ENCODE assay signal across 24 cellular contexts in genomic region chr15:70185251-70185711, GRCh38.
A peak's percentile ranks its signal among the peaks of the same experiment; 100 is the strongest.
DNase-seq lines count a peak whose midpoint lies in the region; ATAC-seq and TF ChIP-seq lines count a peak whose summit lies in the region.
"Had no signal": no experiment of that assay in that cellular context is flagged by ENCODE, and none has a peak within 500 bp of the region (broad histone marks: within the 10 kb centered on the region; RNA-seq: fewer than 3 reads in every experiment).

No MANE protein-coding gene starts in this region.

- H3K27ac Mint-ChIP-seq in MCF 10A (ENCODE audit: low read depth, unreplicated experiment) = peak overlapping the region; percentile 24
- H3K27ac Mint-ChIP-seq in type B pancreatic cell = peak overlapping the region; percentile 54
- H3K27ac Mint-ChIP-seq: activated CD4-positive, alpha-beta T cell treated with anti-CD3 and anti-CD28 coated beads for 36 hours; endodermal cell; stimulated activated effector memory CD8-positive, alpha-beta T cell treated with anti-CD3 and anti-CD28 coated beads, Interleukin-12 subunit alpha, Interleukin-12 subunit beta, amount 100 ng/mL, for 72 hours had no signal

- H3K9ac ChIP-seq in mammary epithelial cell (ENCODE audit: insufficient read depth, low read length) = no peak overlapping the region

- H3K79me2 ChIP-seq in mammary epithelial cell (ENCODE audit: insufficient read depth, low read length) = no peaks in the 10 kb centered on the region

- H2AFZ ChIP-seq in mammary epithelial cell (ENCODE audit: low read depth, low read length) = no peak overlapping the region

- DNase-seq in MCF 10A (ENCODE audit: unreplicated experiment) (no peak), mammary epithelial cell (no peak), UCSD-AML1 (lab: John Stamatoyannopoulos, UW; ENCODE audit: unreplicated experiment) (peak; percentile 33), kidney glomerular epithelial cell (lab: John Stamatoyannopoulos, UW) (peak; percentile 67), type B pancreatic cell (ENCODE audit: extremely low spot score, unreplicated experiment) (no peak), T-helper 9 cell (no peak), esophagus squamous epithelium (lab: John Stamatoyannopoulos, UW) (no peak)
- DNase-seq: 8988T; activated CD4-positive, alpha-beta T cell treated with anti-CD3 and anti-CD28 coated beads for 36 hours; activated gamma-delta T cell treated with Interleukin-2 at 50 U/mL for 16 hours; activated T-cell treated with anti-CD3 and anti-CD28 coated beads, Interleukin-2, amount 50 U/mL, for 1 hour; colonic mucosa; DMS79; endodermal cell; NCI-H1092 treated with DMSO at 0.1 percent for 48 hours; NCI-H2029 treated with DMSO at 0.1 percent for 48 hours; NCI-H446; Peyer's patch; small intestine; substantia nigra had no signal

- BruUV-seq in MCF 10A (replicated peaks; lab: Mats Ljungman, UMichigan) (no TSS peak), mammary epithelial cell (replicated peaks; lab: Mats Ljungman, UMichigan) (no TSS peak)

- intact Hi-C loops in MCF 10A (cut with micrococcal nuclease) (no loop called here), mammary epithelial cell (cut with micrococcal nuclease) (no loop called here), esophagus squamous epithelium (cut with DNase I) (no loop called here)

- CTCF ChIA-PET in MCF 10A (lab: Yijun Ruan, JAX) = no interaction called here
- CTCF ChIA-PET in mammary epithelial cell (lab: Charles Lee; ENCODE audit: low non-redundant PET) = no interaction called here

- dilution Hi-C loops in mammary epithelial cell (cut with HindIII; ENCODE audit: low sequenced_read_pairs) = no loop called here

- no peaks in the 10 kb centered on the region for H3K36me3 ChIP-seq in mammary epithelial cell (ENCODE audit: insufficient read depth, low read length)
- no peaks in the 10 kb centered on the region for H3K36me3 ChIP-seq in esophagus squamous epithelium
- H3K36me3 ChIP-seq: colonic mucosa, Peyer's patch had no signal

- H3K9me3 Mint-ChIP-seq in MCF 10A (ENCODE audit: unreplicated experiment) = no peaks in the 10 kb centered on the region
- no peaks in the 10 kb centered on the region for H3K9me3 Mint-ChIP-seq in type B pancreatic cell
- H3K9me3 Mint-ChIP-seq: endodermal cell; stimulated activated effector memory CD8-positive, alpha-beta T cell treated with anti-CD3 and anti-CD28 coated beads, Interleukin-12 subunit alpha, Interleukin-12 subunit beta, amount 100 ng/mL, for 72 hours had no signal

- TF ChIP-seq POLR2A in esophagus squamous epithelium (IDR thresholded peaks at IDR 0.05) = no peak

- ATAC-seq in HG02610 (IDR thresholded peaks at IDR 0.05; ENCODE audit: unreplicated experiment) = no peak
- ATAC-seq: activated CD4-positive, alpha-beta T cell treated with anti-CD3 and anti-CD28 coated beads for 36 hours; GM12878; HepG2; stimulated activated effector memory CD8-positive, alpha-beta T cell treated with anti-CD3 and anti-CD28 coated beads, Interleukin-12 subunit alpha, Interleukin-12 subunit beta, amount 100 ng/mL, for 72 hours had no signal

- H3K27me3 ChIP-seq in mammary epithelial cell (ENCODE audit: insufficient read depth, low read length) (no peaks in the 10 kb centered on the region), esophagus squamous epithelium (peaks cover 0 to 18% (median 0%) of the 10 kb centered on the region in 4 donors)
- H3K27me3 ChIP-seq: colonic mucosa, Peyer's patch had no signal

- POLR2A ChIA-PET in MCF 10A (lab: Yijun Ruan, JAX) = no interaction called here

- no peaks in the 10 kb centered on the region for H4K20me1 ChIP-seq in mammary epithelial cell (ENCODE audit: insufficient read depth, low read length)

- H3K36me3 Mint-ChIP-seq in MCF 10A (ENCODE audit: insufficient read depth, unreplicated experiment) = no peaks in the 10 kb centered on the region
- H3K36me3 Mint-ChIP-seq in type B pancreatic cell = no peaks in the 10 kb centered on the region
- H3K36me3 Mint-ChIP-seq: stimulated activated effector memory CD8-positive, alpha-beta T cell treated with anti-CD3 and anti-CD28 coated beads, Interleukin-12 subunit alpha, Interleukin-12 subunit beta, amount 100 ng/mL, for 72 hours had no signal

- no peak overlapping the region for H3K4me2 ChIP-seq in mammary epithelial cell (ENCODE audit: insufficient read depth, low read depth, low read length)

- H3K4me3 Mint-ChIP-seq in MCF 10A (ENCODE audit: unreplicated experiment) (no peak overlapping the region), type B pancreatic cell (no peak overlapping the region)
- H3K4me3 Mint-ChIP-seq: activated CD4-positive, alpha-beta T cell treated with anti-CD3 and anti-CD28 coated beads for 36 hours; endodermal cell; stimulated activated effector memory CD8-positive, alpha-beta T cell treated with anti-CD3 and anti-CD28 coated beads, Interleukin-12 subunit alpha, Interleukin-12 subunit beta, amount 100 ng/mL, for 72 hours had no signal

- WGBS in mammary epithelial cell (ENCODE audit: low coverage, missing lambda C conversion rate) = 61% methylated on average over 3 of the region's 5 CpGs
- WGBS in esophagus squamous epithelium, 2 donors = 85 to 87% methylated on average over 5 of the region's 5 CpGs

- no peak for TF ChIP-seq CTCF in MCF 10A (IDR thresholded peaks at IDR 0.05; ENCODE audit: unreplicated experiment)
- TF ChIP-seq CTCF in mammary epithelial cell (conservative IDR thresholded peaks at IDR 0.05 in 1 of 2, IDR thresholded peaks at IDR 0.05 in 1 of 2; ENCODE audit: extremely low read depth in 1 of 2, insufficient read depth in 1 of 2, low read depth in 1 of 2, low read length in 2 of 2) = no peak
- TF ChIP-seq CTCF in type B pancreatic cell (conservative IDR thresholded peaks at IDR 0.05) = no peak
- no peak for TF ChIP-seq CTCF in esophagus squamous epithelium (IDR thresholded peaks at IDR 0.05)

- H3K4me1 ChIP-seq in mammary epithelial cell (ENCODE audit: insufficient read depth, low read length) (no peaks in the 10 kb centered on the region), esophagus squamous epithelium (peaks cover 3 to 13% (median 5%) of the 10 kb centered on the region in 3 donors)
- H3K4me1 ChIP-seq: colonic mucosa had no signal

- H3K4me3 ChIP-seq in mammary epithelial cell (replicated peaks in 1 of 3; ENCODE audit: insufficient read depth in 1 of 3, low read depth in 2 of 3, low read length in 3 of 3) (no peak overlapping the region), esophagus squamous epithelium (no peak overlapping the region)
- H3K4me3 ChIP-seq: colonic mucosa, GM12878, Peyer's patch had no signal

- H3K27me3 Mint-ChIP-seq in MCF 10A (ENCODE audit: insufficient read depth, unreplicated experiment) (peaks cover 11% of the 10 kb centered on the region), type B pancreatic cell (peaks cover 34% of the 10 kb centered on the region)
- H3K27me3 Mint-ChIP-seq: activated CD4-positive, alpha-beta T cell treated with anti-CD3 and anti-CD28 coated beads for 36 hours had no signal

- in situ Hi-C loops in mammary epithelial cell (cut with MboI; ENCODE audit: low sequenced_read_pairs in 2 of 2) = no loop called here

- H3K27ac ChIP-seq in mammary epithelial cell (ENCODE audit: insufficient read depth, low read depth, low read length) = no peak overlapping the region
- H3K27ac ChIP-seq in esophagus squamous epithelium = no peak overlapping the region
- H3K27ac ChIP-seq: colonic mucosa, Peyer's patch had no signal

- peaks cover 13% of the 10 kb centered on the region for H3K4me1 Mint-ChIP-seq in MCF 10A (ENCODE audit: insufficient read depth, unreplicated experiment)
- H3K4me1 Mint-ChIP-seq in type B pancreatic cell (ENCODE audit: unreplicated experiment) = peaks cover 23% of the 10 kb centered on the region
- H3K4me1 Mint-ChIP-seq: stimulated activated effector memory CD8-positive, alpha-beta T cell treated with anti-CD3 and anti-CD28 coated beads, Interleukin-12 subunit alpha, Interleukin-12 subunit beta, amount 100 ng/mL, for 72 hours had no signal

- H3K9me3 ChIP-seq in mammary epithelial cell (replicated peaks; ENCODE audit: insufficient read depth, low read length) = no peaks in the 10 kb centered on the region
- no peaks in the 10 kb centered on the region for H3K9me3 ChIP-seq in esophagus squamous epithelium
- H3K9me3 ChIP-seq: colonic mucosa, Peyer's patch had no signal

Comparison
In these comparisons a context has a peak if more than half of its experiments do, and no peak if none do; other contexts are left out.
1. DNase-seq: peak in UCSD-AML1 (single experiment) and kidney glomerular epithelial cell (single experiment); none in MCF 10A (single experiment), mammary epithelial cell (single experiment), type B pancreatic cell (single experiment), T-helper 9 cell (single experiment) and esophagus squamous epithelium (single experiment).